In genomic region chr15:64095431-64095794, GRCh38 we compare ENCODE assay signal across 8 cellular contexts. TPM values are rescaled to one million over a fixed set of nuclear protein-coding genes. Genes with fewer than 3 reads are reported as not detected.
DNase-seq lines count a peak whose midpoint lies in the region; ATAC-seq, FAIRE-seq and TF ChIP-seq lines count a peak whose summit lies in the region.

No MANE protein-coding gene starts in this region.

- ATAC-seq in activated T-cell treated with anti-CD3 and anti-CD28 coated beads, Interleukin-2, amount 50 U/mL, for 72 hours (replicated peaks in 1 of 2), result no peak
- ATAC-seq in GM12878 (no peak), lung (ENCODE audit: insufficient read depth, low FRiP score) (no peak), HG03565 (IDR thresholded peaks at IDR 0.05; ENCODE audit: unreplicated experiment) (no peak)

- peak overlapping the region; percentile 97 for H3K27ac Mint-ChIP-seq in activated T-cell treated with anti-CD3 and anti-CD28 coated beads, Interleukin-2, amount 50 U/mL, for 72 hours

- RAD21 ChIA-PET in GM12878 (lab: Charles Lee; ENCODE audit: unreplicated experiment), result interaction anchor here (1.2 to 2.6 kb wide), 3 partner anchors 50 to 85 kb away, joined by 4 to 11 read pairs (median 4); no protein-coding TSS in a partner anchor

- peaks cover 87% of the 10 kb centered on the region for H3K79me2 ChIP-seq in GM12878 (ENCODE audit: control insufficient read depth, insufficient read depth, low read length)

- peaks cover 20% of the 10 kb centered on the region for H3K4me1 ChIP-seq in GM12878 (ENCODE audit: control insufficient read depth, insufficient read depth, low read length)
- peaks cover 11 to 15% of the 10 kb centered on the region in 2 donors for H3K4me1 ChIP-seq in lung (ENCODE audit: control insufficient read depth in 2 of 2, insufficient read depth in 2 of 2, low read length in 2 of 2)
- peaks cover 0 to 76% (median 51%) of the 10 kb centered on the region in 4 donors for H3K4me1 ChIP-seq in tibial nerve

- DNase-seq in activated T-cell treated with anti-CD3 and anti-CD28 coated beads, Interleukin-2, amount 50 U/mL, for 72 hours, result no peak
- DNase-seq in activated T-cell treated with anti-CD3 and anti-CD28 coated beads for 4 hours, result no peak
- no peak for DNase-seq in GM12878 (ENCODE audit: low read depth, low spot score)
- no peak for DNase-seq in lung (ENCODE audit: low spot score)
- DNase-seq in tibial nerve (ENCODE audit: low spot score in 2 of 2), result no peak
- DNase-seq in NCI-H526 (lab: John Stamatoyannopoulos, UW), result no peak
- DNase-seq in NCI-H510A treated with DMSO at 0.1 percent for 48 hours (lab: John Stamatoyannopoulos, UW), result no peak

- TF ChIP-seq CTCF in GM12878 (IDR thresholded peaks at IDR 0.05 in 2 of 3, conservative IDR thresholded peaks at IDR 0.05 in 1 of 3; ENCODE audit: control insufficient read depth in 2 of 3, extremely low read depth in 1 of 3, insufficient read depth in 1 of 3, low read depth in 3 of 3, low read length in 3 of 3), result no peak
- TF ChIP-seq CTCF in lung (IDR thresholded peaks at IDR 0.05; ENCODE audit: control extremely low read depth, extremely low read depth), result no peak
- TF ChIP-seq CTCF in tibial nerve (IDR thresholded peaks at IDR 0.05), result no peak

- H3K9me3 Mint-ChIP-seq in activated T-cell treated with anti-CD3 and anti-CD28 coated beads, Interleukin-2, amount 50 U/mL, for 72 hours, result no peaks in the 10 kb centered on the region

- H3K27ac ChIP-seq in GM12878 (ENCODE audit: control insufficient read depth, insufficient read depth) (no peak overlapping the region), lung (ENCODE audit: low read depth in 1 of 2, low read length in 1 of 2) (peak overlapping the region; percentile 74 to 79), tibial nerve (peak overlapping the region in 3 of 4 donors; percentile 91 to 95 (median 92))

- POLR2A ChIA-PET in GM12878 (lab: Charles Lee), result interaction anchor here (0.7 to 4.2 kb wide), 3 partner anchors 50 to 68 kb away, joined by 5 to 21 read pairs (median 6); partner anchors contain the start of gene PPIB

- SMC1A ChIA-PET in GM12878 (lab: Charles Lee; ENCODE audit: uncharacterized antibody, unreplicated experiment), result interaction anchor here (1.6 to 1.9 kb wide), 2 partner anchors 49 to 486 kb away, joined by 3 to 7 read pairs; no protein-coding TSS in a partner anchor

- TF ChIP-seq EP300 in GM12878 (IDR thresholded peaks at IDR 0.05; ENCODE audit: borderline replicate concordance in 1 of 2, control insufficient read depth in 1 of 2, low read depth in 2 of 2, low read length in 2 of 2) (no peak), tibial nerve (IDR thresholded peaks at IDR 0.05) (no peak)

- WGBS in GM12878 (ENCODE audit: insufficient coverage, insufficient replicate concordance, low lambda C conversion rate, missing lambda C conversion rate), result 39% methylated on average over 4 of the region's 4 CpGs
- 37 to 40% methylated on average over 4 of the region's 4 CpGs for WGBS in lung, 2 donors
- 30 to 43% methylated on average over 4 of the region's 4 CpGs for WGBS in tibial nerve, 2 donors

- no peaks in the 10 kb centered on the region for H4K20me1 ChIP-seq in GM12878 (ENCODE audit: control insufficient read depth, insufficient read depth)

- H3K9ac ChIP-seq in GM12878 (ENCODE audit: control insufficient read depth, insufficient read depth, low read length), result no peak overlapping the region

- H3K9me3 ChIP-seq in GM12878 (replicated peaks; ENCODE audit: control insufficient read depth, insufficient read depth, low read length), result no peaks in the 10 kb centered on the region
- no peaks in the 10 kb centered on the region for H3K9me3 ChIP-seq in lung (ENCODE audit: control insufficient read depth in 2 of 2, insufficient read depth in 1 of 2, low read length in 1 of 2)
- no peaks in the 10 kb centered on the region for H3K9me3 ChIP-seq in tibial nerve

- peak overlapping the region; percentile 90 for H3K4me2 ChIP-seq in GM12878 (ENCODE audit: control insufficient read depth, insufficient read depth)

- no peak for TF ChIP-seq RAD21 in GM12878 (IDR thresholded peaks at IDR 0.05; ENCODE audit: insufficient read depth, low read depth, low read length)

- FAIRE-seq in GM12878 (lab: Jason Lieb, UNC), result no peak

- H3K27me3 Mint-ChIP-seq in activated T-cell treated with anti-CD3 and anti-CD28 coated beads, Interleukin-2, amount 50 U/mL, for 72 hours (ENCODE audit: low read depth), result no peaks in the 10 kb centered on the region

- no TSS peak for BruUV-seq in GM12878 (replicated peaks; lab: Mats Ljungman, UMichigan)

- no peak for TF ChIP-seq POLR2A in GM12878 (IDR thresholded peaks at IDR 0.05; ENCODE audit: low read depth, low read length)
- no peak for TF ChIP-seq POLR2A in tibial nerve (IDR thresholded peaks at IDR 0.05)

- H3K36me3 Mint-ChIP-seq in activated T-cell treated with anti-CD3 and anti-CD28 coated beads, Interleukin-2, amount 50 U/mL, for 72 hours (ENCODE audit: insufficient read depth in 2 of 2), result peaks cover 9 to 12% of the 10 kb centered on the region in 2 donors

- H3K4me3 ChIP-seq in GM12878 (peak overlapping the region; percentile 96; the same call in 1 of the 2 replicates), lung (no peak overlapping the region), tibial nerve (peak overlapping the region; percentile 8 to 98 (median 93))

- intact Hi-C loops in GM12878 (cut with micrococcal nuclease; ENCODE audit: unreplicated experiment), result loop anchor here (10.0 kb wide), 3 partner anchors 289 to 621 kb away; partner anchors contain the start of genes PCLAF, TRIP4 and USP3

- CTCF ChIA-PET in GM12878 (lab: Yijun Ruan, JAX), result interaction anchor here (0.7 to 5.1 kb wide), 3 partner anchors 9 to 59 kb away, joined by 3 to 46 read pairs (median 3); no protein-coding TSS in a partner anchor

- peaks cover 71% of the 10 kb centered on the region for H3K4me1 Mint-ChIP-seq in activated T-cell treated with anti-CD3 and anti-CD28 coated beads, Interleukin-2, amount 50 U/mL, for 72 hours (ENCODE audit: low read depth)

- H3K36me3 ChIP-seq in GM12878 (ENCODE audit: control insufficient read depth in 2 of 2, insufficient read depth in 2 of 2, low read length in 1 of 2) (no peaks in the 10 kb centered on the region; a peak in 1 of 4 replicates), lung (ENCODE audit: control insufficient read depth in 2 of 2, insufficient read depth in 2 of 2, low read length in 2 of 2) (no peaks in the 10 kb centered on the region), tibial nerve (no peaks in the 10 kb centered on the region)

- in situ Hi-C loops in GM12878 (cut with MboI), result no loop called here

- no peaks in the 10 kb centered on the region for H3K27me3 ChIP-seq in GM12878 (replicated peaks in 1 of 2; ENCODE audit: control insufficient read depth in 2 of 2, insufficient read depth in 2 of 2, low read length in 1 of 2)
- H3K27me3 ChIP-seq in lung (ENCODE audit: control insufficient read depth, insufficient read depth), result no peaks in the 10 kb centered on the region
- H3K27me3 ChIP-seq in tibial nerve, result no peaks in the 10 kb centered on the region

- peak overlapping the region; percentile 71 for H2AFZ ChIP-seq in GM12878 (ENCODE audit: control insufficient read depth, low read depth, low read length)

- peak overlapping the region; percentile 100 for H3K4me3 Mint-ChIP-seq in activated T-cell treated with anti-CD3 and anti-CD28 coated beads, Interleukin-2, amount 50 U/mL, for 72 hours

RNA-seq across cellular contexts. Expression of gene SNX1, which starts 0.4 kb away (rescaled TPM):
- total RNA-seq in activated T-cell treated with anti-CD3 and anti-CD28 coated beads, Interleukin-2, amount 50 U/mL, for 72 hours, result 100 to 1,000 TPM; 104 to 113 TPM
- total RNA-seq in GM12878 (2013; cell fraction: nucleolus; rRNA removed), result 73.0 and 74.8 TPM in 2 replicates
- total RNA-seq in GM12878 (2014; rRNA removed), result 31.7 and 47.7 TPM in 2 replicates
- total RNA-seq in GM12878 (2014; rRNA removed; fragmentation: Illumina TruSeq; extraction: Trizol), result 60.4 and 62.5 TPM in 2 replicates
- 107 and 115 TPM in 2 replicates for total RNA-seq in GM12878 (2021)
- polyA plus RNA-seq in GM12878 (2011; ENCODE audit: low read depth), result 35.5 TPM
- polyA plus RNA-seq in GM12878 (2011; rRNA removed), result 97.7 and 107 TPM in 2 replicates
- polyA plus RNA-seq in GM12878 (2011; cell fraction: cytosol; rRNA removed), result 86.6 and 101 TPM in 2 replicates
- 133 and 168 TPM in 2 replicates for polyA plus RNA-seq in GM12878 (2011; cell fraction: nucleus; rRNA removed)
- 58.2 and 60.8 TPM in 2 replicates for polyA plus RNA-seq in GM12878 (2012)
- 92.2 and 97.0 TPM in 2 replicates for polyA plus RNA-seq in GM12878 (2014; fragmentation: Illumina TruSeq; extraction: Trizol)
- 10 to 100 TPM; 17.8 to 32.3 TPM for polyA plus RNA-seq in GM12878 (2014; fragmentation: Nextera tagmentation; extraction: Ambion mirVana)
- 79.8 and 95.7 TPM in 2 replicates for polyA plus RNA-seq in GM12878 (2014; rRNA removed)
- polyA plus RNA-seq in GM12878 (2016; fragmentation: Nextera tagmentation; extraction: Ambion mirVana), result 100 to 1,000 TPM; 113 TPM
- 70.5 and 78.2 TPM in 2 replicates for polyA minus RNA-seq in GM12878 (2011; rRNA and poly(A)+ RNA removed)
- polyA minus RNA-seq in GM12878 (2011; cell fraction: cytosol; rRNA and poly(A)+ RNA removed), result 24.1 and 30.9 TPM in 2 replicates
- polyA minus RNA-seq in GM12878 (2011; cell fraction: nucleus; rRNA and poly(A)+ RNA removed), result 29.1 and 41.5 TPM in 2 replicates
- total RNA-seq in lung, result 100 to 1,000 TPM; 108 to 169 TPM
- 100 to 1,000 TPM in 1 of 2 donors, 10 to 100 TPM in 1; 70.6 to 109 TPM for polyA plus RNA-seq in lung
- 100 to 1,000 TPM; 102 to 128 (median 108) TPM for total RNA-seq in tibial nerve

RNA-seq across cellular contexts. Expression of gene CIAO2A, which starts 1.8 kb away (rescaled TPM):
- 10 to 100 TPM; 65.1 to 74.5 TPM for total RNA-seq in activated T-cell treated with anti-CD3 and anti-CD28 coated beads, Interleukin-2, amount 50 U/mL, for 72 hours
- total RNA-seq in GM12878 (2013; cell fraction: nucleolus; rRNA removed), result 28.6 and 31.7 TPM in 2 replicates
- total RNA-seq in GM12878 (2014; rRNA removed), result 169 and 200 TPM in 2 replicates
- 159 and 160 TPM in 2 replicates for total RNA-seq in GM12878 (2014; rRNA removed; fragmentation: Illumina TruSeq; extraction: Trizol)
- 94.5 and 101 TPM in 2 replicates for total RNA-seq in GM12878 (2021)
- 57.0 TPM for polyA plus RNA-seq in GM12878 (2011; ENCODE audit: low read depth)
- polyA plus RNA-seq in GM12878 (2011; rRNA removed), result 209 and 341 TPM in 2 replicates
- polyA plus RNA-seq in GM12878 (2011; cell fraction: cytosol; rRNA removed), result 67.5 and 68.0 TPM in 2 replicates
- polyA plus RNA-seq in GM12878 (2011; cell fraction: nucleus; rRNA removed), result 38.7 and 42.2 TPM in 2 replicates
- polyA plus RNA-seq in GM12878 (2012), result 108 and 116 TPM in 2 replicates
- 132 and 138 TPM in 2 replicates for polyA plus RNA-seq in GM12878 (2014; fragmentation: Illumina TruSeq; extraction: Trizol)
- polyA plus RNA-seq in GM12878 (2014; fragmentation: Nextera tagmentation; extraction: Ambion mirVana), result 100 to 1,000 TPM; 264 to 303 TPM
- 164 and 198 TPM in 2 replicates for polyA plus RNA-seq in GM12878 (2014; rRNA removed)
- polyA plus RNA-seq in GM12878 (2016; fragmentation: Nextera tagmentation; extraction: Ambion mirVana), result 100 to 1,000 TPM; 399 to 400 TPM
- 15.3 and 17.4 TPM in 2 replicates for polyA minus RNA-seq in GM12878 (2011; rRNA and poly(A)+ RNA removed)
- 13.8 and 19.2 TPM in 2 replicates for polyA minus RNA-seq in GM12878 (2011; cell fraction: cytosol; rRNA and poly(A)+ RNA removed)
- 7.9 and 11.5 TPM in 2 replicates for polyA minus RNA-seq in GM12878 (2011; cell fraction: nucleus; rRNA and poly(A)+ RNA removed)
- 10 to 100 TPM; 40.4 to 89.6 TPM for total RNA-seq in lung
- 10 to 100 TPM; 75.9 to 95.6 TPM for polyA plus RNA-seq in lung
- 10 to 100 TPM; 22.9 to 46.9 (median 32.7) TPM for total RNA-seq in tibial nerve

RNA-seq across cellular contexts. Expression of gene DAPK2, which starts 49.1 kb away (rescaled TPM):
- total RNA-seq in activated T-cell treated with anti-CD3 and anti-CD28 coated beads, Interleukin-2, amount 50 U/mL, for 72 hours, result 1 to 10 TPM; 2.3 to 3.3 TPM
- 20.9 and 25.3 TPM in 2 replicates for total RNA-seq in GM12878 (2013; cell fraction: nucleolus; rRNA removed)
- 5.4 and 8.4 TPM in 2 replicates for total RNA-seq in GM12878 (2014; rRNA removed)
- 3.8 and 4.8 TPM in 2 replicates for total RNA-seq in GM12878 (2014; rRNA removed; fragmentation: Illumina TruSeq; extraction: Trizol)
- 5.6 and 5.9 TPM in 2 replicates for total RNA-seq in GM12878 (2021)
- 2.9 TPM for polyA plus RNA-seq in GM12878 (2011; ENCODE audit: low read depth)
- 2.9 and 4.3 TPM in 2 replicates for polyA plus RNA-seq in GM12878 (2011; rRNA removed)
- polyA plus RNA-seq in GM12878 (2011; cell fraction: cytosol; rRNA removed), result 5.8 and 7.7 TPM in 2 replicates
- polyA plus RNA-seq in GM12878 (2011; cell fraction: nucleus; rRNA removed), result 14.9 and 15.7 TPM in 2 replicates
- 6.3 and 6.4 TPM in 2 replicates for polyA plus RNA-seq in GM12878 (2012)
- 3.4 and 6.1 TPM in 2 replicates for polyA plus RNA-seq in GM12878 (2014; fragmentation: Illumina TruSeq; extraction: Trizol)
- under 1 TPM; 0.69 to 0.75 TPM for polyA plus RNA-seq in GM12878 (2014; fragmentation: Nextera tagmentation; extraction: Ambion mirVana)
- 5.5 and 6.6 TPM in 2 replicates for polyA plus RNA-seq in GM12878 (2014; rRNA removed)
- polyA plus RNA-seq in GM12878 (2016; fragmentation: Nextera tagmentation; extraction: Ambion mirVana), result 1 to 10 TPM; 3.3 to 4.4 TPM
- polyA minus RNA-seq in GM12878 (2011; rRNA and poly(A)+ RNA removed), result 3.6 and 6.2 TPM in 2 replicates
- polyA minus RNA-seq in GM12878 (2011; cell fraction: cytosol; rRNA and poly(A)+ RNA removed), result 1.6 and 3.8 TPM in 2 replicates
- polyA minus RNA-seq in GM12878 (2011; cell fraction: nucleus; rRNA and poly(A)+ RNA removed), result 3.6 and 6.7 TPM in 2 replicates
- 10 to 100 TPM; 58.1 to 59.0 TPM for total RNA-seq in lung
- 10 to 100 TPM; 20.5 to 40.1 TPM for polyA plus RNA-seq in lung
- total RNA-seq in tibial nerve, result 10 to 100 TPM; 28.9 to 75.9 (median 56.7) TPM

RNA-seq across cellular contexts. Expression of gene SNX22, which starts 56.1 kb away (rescaled TPM):
- under 1 TPM; 0.60 to 0.74 TPM for total RNA-seq in activated T-cell treated with anti-CD3 and anti-CD28 coated beads, Interleukin-2, amount 50 U/mL, for 72 hours
- 19.1 and 22.5 TPM in 2 replicates for total RNA-seq in GM12878 (2013; cell fraction: nucleolus; rRNA removed)
- total RNA-seq in GM12878 (2014; rRNA removed) (23.2 and 25.7 TPM in 2 replicates), GM12878 (2014; rRNA removed; fragmentation: Illumina TruSeq; extraction: Trizol) (11.1 and 12.2 TPM in 2 replicates), GM12878 (2021) (23.2 and 26.1 TPM in 2 replicates), lung (10 to 100 TPM in 1 of 2 donors, 1 to 10 TPM in 1; 3.4 to 20.3 TPM), tibial nerve (10 to 100 TPM in 3 of 4 donors, 1 to 10 TPM in 1; 1.2 to 45.9 (median 28.7) TPM)
- 3.8 TPM for polyA plus RNA-seq in GM12878 (2011; ENCODE audit: low read depth)
- polyA plus RNA-seq in GM12878 (2011; rRNA removed) (3.2 and 4.4 TPM in 2 replicates), GM12878 (2014; fragmentation: Illumina TruSeq; extraction: Trizol) (6.6 and 10.4 TPM in 2 replicates), GM12878 (2014; fragmentation: Nextera tagmentation; extraction: Ambion mirVana) (1 to 10 TPM; 6.3 to 6.8 TPM), GM12878 (2014; rRNA removed) (26.1 and 29.0 TPM in 2 replicates), GM12878 (2016; fragmentation: Nextera tagmentation; extraction: Ambion mirVana) (1 to 10 TPM; 6.4 to 6.9 TPM), lung (10 to 100 TPM in 1 of 2 donors, 1 to 10 TPM in 1; 4.1 to 14.2 TPM)
- 8.4 and 9.9 TPM in 2 replicates for polyA plus RNA-seq in GM12878 (2011; cell fraction: cytosol; rRNA removed)
- 40.5 and 42.5 TPM in 2 replicates for polyA plus RNA-seq in GM12878 (2011; cell fraction: nucleus; rRNA removed)
- polyA plus RNA-seq in GM12878 (2012), result 7.4 and 8.1 TPM in 2 replicates
- polyA minus RNA-seq in GM12878 (2011; rRNA and poly(A)+ RNA removed), result 6.1 and 10.1 TPM in 2 replicates
- polyA minus RNA-seq in GM12878 (2011; cell fraction: cytosol; rRNA and poly(A)+ RNA removed), result 1.6 and 2.0 TPM in 2 replicates
- 13.7 and 25.9 TPM in 2 replicates for polyA minus RNA-seq in GM12878 (2011; cell fraction: nucleus; rRNA and poly(A)+ RNA removed)
